ENCODE assay signal across 26 cellular contexts in the genomic region with DNA sequence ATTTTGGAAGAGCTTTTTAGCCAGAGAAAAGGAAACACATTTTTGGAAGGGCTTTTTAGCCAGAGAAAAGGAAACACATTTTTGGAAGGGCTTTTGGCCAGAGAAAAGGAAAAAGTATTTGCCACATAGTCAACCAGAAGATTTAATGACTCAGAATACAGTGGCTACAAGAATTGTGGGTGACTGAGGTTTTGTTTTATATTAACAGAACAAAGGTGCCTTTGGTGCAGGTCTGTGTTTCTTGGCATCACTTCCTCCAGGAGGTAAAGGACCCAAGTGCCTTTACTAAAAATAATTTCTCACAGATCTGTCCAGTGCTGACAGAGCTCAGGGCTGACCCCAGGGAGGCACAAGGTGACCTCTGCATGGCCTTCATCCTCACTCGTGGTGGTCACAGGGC.
"Had no signal": no experiment of that assay in that cellular context is flagged by ENCODE, and none has a peak within 500 bp of the region (broad histone marks: within the 10 kb centered on the region; RNA-seq: fewer than 3 reads in every experiment).

No MANE protein-coding gene starts in this region.

- H3K9me3 Mint-ChIP-seq: natural killer cell treated with Interleukin-12 subunit alpha and Interleukin-12 subunit beta and Interleukin-15 and Interleukin-18, amount 100 ng/mL, for 72 hours; stimulated activated naive CD8-positive, alpha-beta T cell treated with anti-CD3 and anti-CD28 coated beads, Interleukin-15, Interleukin-2, amounts not matched to agents 100 ng/mL and 50 ng/mL, for 24 hours; type B pancreatic cell had no signal

- H3K79me2 ChIP-seq: hepatocyte had no signal

- H2AFZ ChIP-seq: hepatocyte had no signal

- H3K36me3 ChIP-seq: heart right ventricle, left lung, lower lobe of right lung, ovary, suprapubic skin, thoracic aorta, tibial artery, uterus had no signal

- H3K4me3 ChIP-seq: heart right ventricle, hepatocyte, left lung, lower lobe of right lung, ovary, skin epidermis, suprapubic skin, thoracic aorta, tibial artery, uterus had no signal

- H3K27me3 Mint-ChIP-seq: naive B cell had no signal

- ATAC-seq: heart right ventricle; left lung; lower lobe of right lung; natural killer cell treated with Interleukin-12 subunit alpha and Interleukin-12 subunit beta and Interleukin-15 and Interleukin-18, amount 100 ng/mL, for 72 hours; right cardiac atrium; sciatic nerve had no signal

- H3K36me3 Mint-ChIP-seq: naive B cell; natural killer cell treated with Interleukin-12 subunit alpha and Interleukin-12 subunit beta and Interleukin-15 and Interleukin-18, amount 100 ng/mL, for 72 hours; type B pancreatic cell had no signal

- H3K27me3 ChIP-seq: hepatocyte, left lung, ovary, suprapubic skin, tibial artery, uterus had no signal

- DNase-seq: heart right ventricle; left lung; lower lobe of right lung; mammary epithelial cell; mesenchymal stem cell; naive B cell; ovary; retina; right cardiac atrium; stimulated activated CD4-positive, alpha-beta T cell treated with anti-CD3 and anti-CD28 coated beads, Interleukin-12 subunit alpha, Interleukin-12 subunit beta, amount 100 ng/mL, for 4 hours; stimulated activated CD4-positive, alpha-beta T cell treated with anti-CD3 and anti-CD28 coated beads, Interleukin-15, amount 100 ng/mL, for 24 hours; stimulated activated CD4-positive, alpha-beta T cell treated with anti-CD3 and anti-CD28 coated beads, Interleukin-2, amount 100 ng/mL, for 24 hours; stimulated activated CD4-positive, alpha-beta T cell treated with anti-CD3 and anti-CD28 coated beads, Interleukin-4, amount 100 ng/mL, for 1 hour; stimulated activated naive CD4-positive, alpha-beta T cell; tibial artery; uterus had no signal

- H3K4me3 Mint-ChIP-seq: naive B cell; natural killer cell treated with Interleukin-12 subunit alpha and Interleukin-12 subunit beta and Interleukin-15 and Interleukin-18, amount 100 ng/mL, for 72 hours; stimulated activated naive CD8-positive, alpha-beta T cell treated with anti-CD3 and anti-CD28 coated beads, Interleukin-15, Interleukin-2, amounts not matched to agents 100 ng/mL and 50 ng/mL, for 24 hours; type B pancreatic cell had no signal

- H3K27ac Mint-ChIP-seq: naive B cell; natural killer cell treated with Interleukin-12 subunit alpha and Interleukin-12 subunit beta and Interleukin-15 and Interleukin-18, amount 100 ng/mL, for 72 hours; progenitor cell of endocrine pancreas; stimulated activated naive CD8-positive, alpha-beta T cell treated with anti-CD3 and anti-CD28 coated beads, Interleukin-15, Interleukin-2, amounts not matched to agents 100 ng/mL and 50 ng/mL, for 24 hours; type B pancreatic cell had no signal

- H3K9me3 ChIP-seq: heart right ventricle, left lung, lower lobe of right lung, ovary, suprapubic skin, thoracic aorta, tibial artery, uterus had no signal

- H3K27ac ChIP-seq: heart right ventricle, hepatocyte, left lung, lower lobe of right lung, ovary, skin epidermis, suprapubic skin, thoracic aorta, tibial artery, uterus had no signal

- H3K4me1 ChIP-seq: heart right ventricle, left lung, lower lobe of right lung, suprapubic skin, tibial artery, uterus had no signal

- H3K4me1 Mint-ChIP-seq: naive B cell had no signal

- H3K4me2 ChIP-seq: hepatocyte had no signal

- FAIRE-seq: keratinocyte had no signal
